Comparison of ENCODE assay signal across 24 cellular contexts in the genomic region with DNA sequence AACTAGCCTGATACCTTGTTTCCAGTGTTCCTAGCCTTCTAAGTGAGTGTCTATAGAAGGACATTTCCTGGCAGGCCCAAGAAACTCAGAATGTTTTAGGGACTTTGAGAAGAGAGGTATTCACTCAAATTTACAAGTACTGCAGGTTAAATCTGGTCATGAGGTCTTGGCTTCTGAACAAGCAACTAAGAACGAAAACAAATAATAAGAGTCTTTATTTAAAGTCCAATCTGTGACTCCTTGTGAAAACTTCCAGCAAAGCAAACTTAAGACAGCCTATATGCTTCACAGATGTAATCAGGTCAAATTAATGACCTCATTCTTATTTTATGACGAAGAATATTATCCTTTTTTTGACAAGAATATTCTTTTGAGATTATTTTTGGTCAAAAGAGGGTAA.
A peak's percentile ranks its signal among the peaks of the same experiment; 100 is the strongest.
DNase-seq lines count a peak whose midpoint lies in the region; ATAC-seq, FAIRE-seq and TF ChIP-seq lines count a peak whose summit lies in the region.
"Had no signal": no experiment of that assay in that cellular context is flagged by ENCODE, and none has a peak within 500 bp of the region (broad histone marks: within the 10 kb centered on the region; RNA-seq: fewer than 3 reads in every experiment).

No MANE protein-coding gene starts in this region.

- H3K9me3 Mint-ChIP-seq in HFFc6 (no peaks in the 10 kb centered on the region; the same call in 1 of the 2 replicates), astrocyte (ENCODE audit: unreplicated experiment) (no peaks in the 10 kb centered on the region)
- H3K9me3 Mint-ChIP-seq: activated T-cell treated with anti-CD3 and anti-CD28 coated beads, Interleukin-2, amount 50 U/mL, for 24 hours; type B pancreatic cell had no signal

- H3K4me3 Mint-ChIP-seq in HFFc6 (peak overlapping the region; percentile 83), astrocyte (ENCODE audit: unreplicated experiment) (no peak overlapping the region)
- H3K4me3 Mint-ChIP-seq: activated CD8-positive, alpha-beta T cell treated with anti-CD3 and anti-CD28 coated beads, Interleukin-2, amount 10 ng/mL, durations not matched to agents 7 days and 5 days; activated T-cell treated with anti-CD3 and anti-CD28 coated beads, Interleukin-2, amount 50 U/mL, for 24 hours; type B pancreatic cell had no signal

- H3K27ac ChIP-seq in ACC112 (ENCODE audit: low read depth, low read length) = peak overlapping the region; percentile 83
- H3K27ac ChIP-seq in astrocyte (ENCODE audit: low read depth, low read length) = peak overlapping the region; percentile 85
- peak overlapping the region; percentile 7 for H3K27ac ChIP-seq in hepatocyte
- H3K27ac ChIP-seq: BLaER1, RWPE1 had no signal

- H3K27me3 ChIP-seq in ACC112 (ENCODE audit: insufficient read depth, low read length) = no peaks in the 10 kb centered on the region
- H3K27me3 ChIP-seq in astrocyte (ENCODE audit: insufficient read depth, low read length) = no peaks in the 10 kb centered on the region
- no peaks in the 10 kb centered on the region for H3K27me3 ChIP-seq in hepatocyte
- H3K27me3 ChIP-seq: BLaER1 had no signal

- no peak for FAIRE-seq in astrocyte (lab: Jason Lieb, UNC)

- H3K9me2 ChIP-seq in hepatocyte (replicated peaks; ENCODE audit: insufficient read depth) = no peaks in the 10 kb centered on the region

- peak overlapping the region; percentile 76 for H2AFZ ChIP-seq in ACC112 (ENCODE audit: low read length, unreplicated experiment)
- no peak overlapping the region for H2AFZ ChIP-seq in astrocyte (ENCODE audit: low read depth, low read length)
- H2AFZ ChIP-seq in hepatocyte = no peak overlapping the region

- H3K4me1 Mint-ChIP-seq in HFFc6 (ENCODE audit: low read depth) (peaks cover 51% of the 10 kb centered on the region), astrocyte (ENCODE audit: low read depth, unreplicated experiment) (peaks cover 13% of the 10 kb centered on the region)

- no peaks in the 10 kb centered on the region for H3K36me3 Mint-ChIP-seq in HFFc6 (ENCODE audit: low read depth)
- no peaks in the 10 kb centered on the region for H3K36me3 Mint-ChIP-seq in astrocyte (ENCODE audit: low read depth, unreplicated experiment)
- H3K36me3 Mint-ChIP-seq: type B pancreatic cell had no signal

- H3K79me2 ChIP-seq in ACC112 (ENCODE audit: control insufficient read depth, insufficient read depth, low read length, unreplicated experiment) (no peaks in the 10 kb centered on the region), astrocyte (ENCODE audit: insufficient read depth, low read length) (no peaks in the 10 kb centered on the region), hepatocyte (no peaks in the 10 kb centered on the region)

- H3K9me3 ChIP-seq in astrocyte (ENCODE audit: insufficient read depth, low read depth, low read length) = no peaks in the 10 kb centered on the region
- H3K9me3 ChIP-seq in hepatocyte (ENCODE audit: low read depth) = no peaks in the 10 kb centered on the region
- no peaks in the 10 kb centered on the region for H3K9me3 ChIP-seq in mucosa of descending colon

- H3K4me2 ChIP-seq in astrocyte (ENCODE audit: low read length) (peak overlapping the region; percentile 70), hepatocyte (no peak overlapping the region)
- H3K4me2 ChIP-seq: BLaER1 had no signal

- intact Hi-C loops in mucosa of descending colon (cut with DNase I, micrococcal nuclease) = no loop called here

- peak overlapping the region; percentile 46 for H3K9ac ChIP-seq in astrocyte (ENCODE audit: low read length)
- H3K9ac ChIP-seq: BLaER1 had no signal

- H3K27me3 Mint-ChIP-seq in HFFc6 (ENCODE audit: insufficient read depth) = peaks cover 2% of the 10 kb centered on the region; the same call in 1 of the 2 replicates
- no peaks in the 10 kb centered on the region for H3K27me3 Mint-ChIP-seq in astrocyte (ENCODE audit: low read depth, unreplicated experiment)
- H3K27me3 Mint-ChIP-seq: activated T-cell treated with anti-CD3 and anti-CD28 coated beads, Interleukin-2, amount 50 U/mL, for 24 hours; type B pancreatic cell had no signal

- WGBS in hepatocyte (ENCODE audit: low lambda C conversion rate, missing lambda C conversion rate) = 70% methylated on average over 2 of the region's 2 CpGs

- H4K20me1 ChIP-seq in astrocyte (ENCODE audit: insufficient read depth, low read length) (no peaks in the 10 kb centered on the region), hepatocyte (ENCODE audit: insufficient read depth, poor library complexity, severe bottlenecking) (no peaks in the 10 kb centered on the region)
- H4K20me1 ChIP-seq: BLaER1 had no signal

- H3K4me1 ChIP-seq in ACC112 (ENCODE audit: control insufficient read depth, insufficient read depth, low read length, unreplicated experiment) (peaks cover 19% of the 10 kb centered on the region), astrocyte (ENCODE audit: insufficient read depth, low read length) (peaks cover 8% of the 10 kb centered on the region), hepatocyte (ENCODE audit: insufficient read depth) (no peaks in the 10 kb centered on the region), mucosa of descending colon (ENCODE audit: low read depth) (no peaks in the 10 kb centered on the region)
- H3K4me1 ChIP-seq: BLaER1 had no signal

- H3K4me3 ChIP-seq in ACC112 (ENCODE audit: low read depth, low read length) = peak overlapping the region; percentile 39
- no peak overlapping the region for H3K4me3 ChIP-seq in astrocyte (ENCODE audit: insufficient read depth, low read depth, low read length)
- no peak overlapping the region for H3K4me3 ChIP-seq in hepatocyte
- H3K4me3 ChIP-seq in mucosa of descending colon = no peak overlapping the region
- H3K4me3 ChIP-seq: BLaER1 had no signal

- H3K27ac Mint-ChIP-seq in HFFc6 = peak overlapping the region; percentile 98
- H3K27ac Mint-ChIP-seq in astrocyte (ENCODE audit: unreplicated experiment) = peak overlapping the region; percentile 69
- H3K27ac Mint-ChIP-seq: activated CD8-positive, alpha-beta T cell treated with anti-CD3 and anti-CD28 coated beads, Interleukin-2, amount 10 ng/mL, durations not matched to agents 7 days and 5 days; activated T-cell treated with anti-CD3 and anti-CD28 coated beads, Interleukin-2, amount 50 U/mL, for 24 hours; type B pancreatic cell had no signal

- no peak for TF ChIP-seq CTCF in HFFc6 (IDR thresholded peaks at IDR 0.05)
- TF ChIP-seq CTCF in astrocyte (IDR thresholded peaks at IDR 0.05; ENCODE audit: insufficient read depth, low read depth, low read length) = no peak
- TF ChIP-seq CTCF in hepatocyte (IDR thresholded peaks at IDR 0.05; ENCODE audit: poor library complexity) = no peak
- TF ChIP-seq CTCF in mucosa of descending colon (IDR thresholded peaks at IDR 0.05) = no peak

- ATAC-seq in mucosa of descending colon (no peak), GM21619 (IDR thresholded peaks at IDR 0.05; ENCODE audit: unreplicated experiment) (no peak), HG03565 (IDR thresholded peaks at IDR 0.05; ENCODE audit: unreplicated experiment) (no peak)
- ATAC-seq: activated CD8-positive, alpha-beta T cell treated with anti-CD3 and anti-CD28 coated beads, Interleukin-2, amount 10 ng/mL, durations not matched to agents 7 days and 5 days; esophagus mucosa had no signal

- no peaks in the 10 kb centered on the region for H3K36me3 ChIP-seq in ACC112 (ENCODE audit: insufficient read depth, low read length)
- no peaks in the 10 kb centered on the region for H3K36me3 ChIP-seq in astrocyte (ENCODE audit: insufficient read depth, low read length)
- no peaks in the 10 kb centered on the region for H3K36me3 ChIP-seq in hepatocyte (replicated peaks; ENCODE audit: insufficient read depth, low read depth)
- no peaks in the 10 kb centered on the region for H3K36me3 ChIP-seq in mucosa of descending colon (ENCODE audit: low read depth)
- H3K36me3 ChIP-seq: BLaER1 had no signal

- DNase-seq in HFFc6 (peak; percentile 67), astrocyte (ENCODE audit: low read depth) (peak; percentile 39), hepatocyte (ENCODE audit: low spot score) (no peak), mucosa of descending colon (no peak), cerebellum (ENCODE audit: low spot score) (no peak)
- DNase-seq: 8988T; activated CD4-positive, CD25-positive, alpha-beta regulatory T cell treated with anti-CD3 and anti-CD28 coated beads, Interleukin-2, amount 50 U/mL, for 72 hours; activated CD8-positive, alpha-beta T cell treated with anti-CD3 and anti-CD28 coated beads, Interleukin-2, amount 10 ng/mL, durations not matched to agents 7 days and 5 days; activated naive CD4-positive, alpha-beta T cell; activated T-cell treated with anti-CD3 and anti-CD28 coated beads, Interleukin-2, amount 50 U/mL, for 24 hours; amygdala; cerebellar nuclear complex; effector CD8-positive, alpha-beta T cell; NCI-H1105; NCI-H2081; NCI-H446; stimulated activated CD4-positive, alpha-beta T cell treated with anti-CD3 and anti-CD28 coated beads, Interleukin-4, amount 100 ng/mL, for 1 hour had no signal

Comparison
In these comparisons a context has a peak if more than half of its experiments do, and no peak if none do; other contexts are left out.
1. H3K27ac ChIP-seq: peak in every context shown above with its lines; median percentile 85 in astrocyte; 83 in ACC112; 7 in hepatocyte.
2. DNase-seq: peak in HFFc6 (single experiment) and astrocyte (single experiment); none in hepatocyte (single experiment), mucosa of descending colon (0 of 3) and cerebellum (single experiment).